Comparison of ENCODE assay signal across 8 cellular contexts in genomic region chr2:121736462-121737336, GRCh38. TPM values are rescaled to one million over a fixed set of nuclear protein-coding genes. Genes with fewer than 3 reads are reported as not detected.
DNase-seq lines count a peak whose midpoint lies in the region; ATAC-seq and TF ChIP-seq lines count a peak whose summit lies in the region.

Gene NIFK, minus strand, starts transcription at chr2:121736875. Its CDS starts 25 bp downstream, at chr2:121736850.

- DNase-seq in GM04503 (ENCODE audit: low read depth), result peak; percentile 72
- peak; percentile 81 for DNase-seq in HFF-Myc (ENCODE audit: extremely low read depth, low read depth)
- DNase-seq in MV-4-11 (lab: John Stamatoyannopoulos, UW), result peak; percentile 91
- DNase-seq in SJSA1 (ENCODE audit: low read depth in 1 of 2, low spot score in 2 of 2), result peak; percentile 80 to 99
- DNase-seq in activated naive CD4-positive, alpha-beta T cell (lab: John Stamatoyannopoulos, UW), result peak; percentile 99 to 100 (median 100)
- peak; percentile 83 to 90 for DNase-seq in foreskin keratinocyte
- peak; percentile 99 for DNase-seq in neural progenitor cell (ENCODE audit: low spot score)

- H3K9me3 Mint-ChIP-seq in neural progenitor cell, result no peaks in the 10 kb centered on the region

- H3K4me2 ChIP-seq in neural progenitor cell, result peak within 1 kb of the TSS; percentile 87

- H3K4me3 ChIP-seq in HFF-Myc (replicated peaks; ENCODE audit: low read depth, low read length) (peak within 1 kb of the TSS; percentile 100), SJSA1 (peak within 1 kb of the TSS; percentile 64), neural progenitor cell (peak within 1 kb of the TSS; percentile 77), stomach smooth muscle (ENCODE audit: low read length in 2 of 2) (peak within 1 kb of the TSS; percentile 94 to 99)

- H3K4me1 Mint-ChIP-seq in neural progenitor cell, result peaks cover 9% of the 10 kb centered on the region

- peak within 1 kb of the TSS; percentile 56 for H2AFZ ChIP-seq in neural progenitor cell (replicated peaks)

- peaks cover 41% of the 10 kb centered on the region for H3K79me2 ChIP-seq in neural progenitor cell (ENCODE audit: low read depth)

- H3K27me3 Mint-ChIP-seq in neural progenitor cell (ENCODE audit: insufficient read depth, low read depth), result peaks cover 7% of the 10 kb centered on the region

- peak within 1 kb of the TSS; percentile 79 for H3K27ac Mint-ChIP-seq in neural progenitor cell

- H3K9me3 ChIP-seq in SJSA1 (replicated peaks) (no peaks in the 10 kb centered on the region), neural progenitor cell (ENCODE audit: low read depth) (no peaks in the 10 kb centered on the region), stomach smooth muscle (ENCODE audit: control insufficient read depth in 2 of 2, low read length in 2 of 2) (no peaks in the 10 kb centered on the region)

- TF ChIP-seq CTCF in HFF-Myc (IDR thresholded peaks at IDR 0.05; ENCODE audit: low read depth, low read length, missing control alignments) (no peak), foreskin keratinocyte (conservative IDR thresholded peaks at IDR 0.05) (no peak), neural progenitor cell (IDR thresholded peaks at IDR 0.05) (no peak)

- H3F3A ChIP-seq in neural progenitor cell (ENCODE audit: low read depth), result peaks cover 10% of the 10 kb centered on the region

- peak within 1 kb of the TSS; percentile 98 for H3K4me3 Mint-ChIP-seq in neural progenitor cell

- peak within 1 kb of the TSS; percentile 43 for H3K27ac ChIP-seq in SJSA1
- H3K27ac ChIP-seq in foreskin keratinocyte, result peak within 1 kb of the TSS; percentile 48
- H3K27ac ChIP-seq in neural progenitor cell, result no peak within 1 kb of the TSS
- H3K27ac ChIP-seq in stomach smooth muscle (ENCODE audit: low read length), result peak within 1 kb of the TSS; percentile 78

- H3K9ac ChIP-seq in neural progenitor cell, result peak within 1 kb of the TSS; percentile 67
- H3K9ac ChIP-seq in stomach smooth muscle (ENCODE audit: low read length in 2 of 2), result peak within 1 kb of the TSS; percentile 94 to 99

- H3K36me3 ChIP-seq in SJSA1 (peaks cover 43% of the 10 kb centered on the region), neural progenitor cell (no peaks in the 10 kb centered on the region), stomach smooth muscle (ENCODE audit: control insufficient read depth in 2 of 2, insufficient read depth in 2 of 2, low read length in 2 of 2) (peaks cover 3 to 10% of the 10 kb centered on the region in 2 donors)

- ATAC-seq in foreskin keratinocyte, result peak; percentile 96

- H3K27me3 ChIP-seq in SJSA1 (replicated peaks) (no peaks in the 10 kb centered on the region), foreskin keratinocyte (no peaks in the 10 kb centered on the region), neural progenitor cell (no peaks in the 10 kb centered on the region), stomach smooth muscle (ENCODE audit: control insufficient read depth in 1 of 2, insufficient read depth in 2 of 2, low read length in 2 of 2) (no peaks in the 10 kb centered on the region)

- peaks cover 21% of the 10 kb centered on the region for H4K20me1 ChIP-seq in neural progenitor cell (ENCODE audit: low read depth)

- H3K4me1 ChIP-seq in SJSA1 (replicated peaks) (peaks cover 12% of the 10 kb centered on the region), foreskin keratinocyte (peaks cover 5% of the 10 kb centered on the region), neural progenitor cell (peaks cover 9% of the 10 kb centered on the region), stomach smooth muscle (ENCODE audit: control insufficient read depth, insufficient read depth, low read length) (peaks cover 7% of the 10 kb centered on the region)

- peaks cover 10% of the 10 kb centered on the region for H3K36me3 Mint-ChIP-seq in neural progenitor cell

RNA-seq across cellular contexts. Expression of gene NIFK, which starts in this region (rescaled TPM):
- 71.2 and 71.5 TPM in 2 replicates for total RNA-seq in SJSA1 (2014; rRNA removed; shearing (Covaris generic))
- total RNA-seq in foreskin keratinocyte (59.9 and 68.3 TPM in 2 replicates), neural progenitor cell (ENCODE audit: low replicate concordance) (39.3 and 126 TPM in 2 replicates)
- polyA plus RNA-seq in foreskin keratinocyte, result 80.4 and 95.5 TPM in 2 replicates
